ENCODE assay signal across 8 cellular contexts in the genomic region with DNA sequence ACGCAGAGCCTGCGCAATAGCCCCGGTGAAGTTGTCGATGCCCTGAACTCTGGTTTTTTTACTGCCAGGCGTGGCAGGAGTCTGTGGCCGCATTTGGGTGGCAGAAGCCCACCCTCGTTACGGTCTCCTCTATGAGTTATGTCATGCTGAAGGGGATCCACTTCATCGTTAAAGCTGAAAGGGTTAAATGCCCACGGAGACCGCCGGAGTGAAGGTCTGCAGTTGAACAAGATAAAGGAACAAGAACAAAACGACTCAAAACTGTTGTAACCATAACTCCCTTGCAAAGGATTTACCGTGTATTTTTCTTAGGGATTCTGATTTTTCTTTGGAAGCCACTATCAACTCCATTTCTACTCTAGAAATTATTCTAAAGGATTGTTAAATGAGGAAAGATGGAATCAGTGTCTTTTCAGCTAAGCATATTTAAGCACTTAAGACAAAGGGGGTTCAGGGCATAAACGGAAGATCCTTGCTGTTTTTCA. TPM values are rescaled to one million over a fixed set of nuclear protein-coding genes. Genes with fewer than 3 reads are reported as not detected.
DNase-seq lines count a peak whose midpoint lies in the region; FAIRE-seq and TF ChIP-seq lines count a peak whose summit lies in the region.

No MANE protein-coding gene starts in this region.

- TF ChIP-seq POLR2A in prostate gland (IDR thresholded peaks at IDR 0.05), result no peak

- FAIRE-seq in RCC 7860 (lab: Jason Lieb, UNC), result no peak

- H3K79me2 ChIP-seq in PC-9 (ENCODE audit: low read depth), result peaks cover 45% of the 10 kb centered on the region

- peaks cover 18% of the 10 kb centered on the region for H4K20me1 ChIP-seq in PC-9 (ENCODE audit: insufficient read depth)

- H3K27me3 ChIP-seq in PC-9 (ENCODE audit: insufficient read depth, low read depth) (no peaks in the 10 kb centered on the region), esophagus (ENCODE audit: control insufficient read depth in 1 of 2, insufficient read depth in 2 of 2, low read length in 2 of 2) (no peaks in the 10 kb centered on the region), prostate gland (replicated peaks; ENCODE audit: insufficient read depth) (no peaks in the 10 kb centered on the region)

- peak overlapping the region; percentile 98 for H2AFZ ChIP-seq in PC-9

- H3K4me3 ChIP-seq in PC-9 (peak overlapping the region; percentile 73), esophagus (ENCODE audit: low read depth in 1 of 2, low read length in 2 of 2) (peak overlapping the region; percentile 82 to 95), prostate gland (peak overlapping the region; percentile 77 to 81)

- TF ChIP-seq CTCF in PC-9 (conservative IDR thresholded peaks at IDR 0.05) (no peak), prostate gland (IDR thresholded peaks at IDR 0.05) (no peak)

- no peaks in the 10 kb centered on the region for H3K9me2 ChIP-seq in PC-9 (ENCODE audit: insufficient read depth)

- H3F3A ChIP-seq in PC-9 (ENCODE audit: insufficient read depth, low read depth), result peaks cover 13% of the 10 kb centered on the region; the same call in 1 of the 2 replicates

- POLR2A ChIA-PET in PC-9 (lab: Charles Lee; ENCODE audit: unreplicated experiment), result interaction anchor here (0.7 kb wide), 1 partner anchor 10 kb away, joined by 4 read pairs; no protein-coding TSS in a partner anchor

- intact Hi-C loops in PC-9 (cut with micrococcal nuclease; ENCODE audit: unreplicated experiment), result loop anchor here (2.0 kb wide), 1 partner anchor 88 kb away; no protein-coding TSS in a partner anchor
- intact Hi-C loops in prostate gland (cut with DNase I), result loop anchor here (1.0 to 5.0 kb wide), 2 partner anchors 9 to 47 kb away; no protein-coding TSS in a partner anchor

- peak overlapping the region; percentile 89 for H3K4me2 ChIP-seq in PC-9

- H3K9me3 ChIP-seq in ES-I3 (ENCODE audit: control insufficient read depth, insufficient read depth, low read length) (no peaks in the 10 kb centered on the region), PC-9 (ENCODE audit: insufficient read depth, low read depth) (no peaks in the 10 kb centered on the region), esophagus (ENCODE audit: control insufficient read depth in 2 of 2, insufficient read depth in 1 of 2, low read depth in 1 of 2, low read length in 1 of 2) (no peaks in the 10 kb centered on the region), prostate gland (no peaks in the 10 kb centered on the region)

- CTCF ChIA-PET in PC-9 (lab: Charles Lee), result no interaction called here

- peak overlapping the region; percentile 83; the same call in 1 of the 2 replicates for H3K9ac ChIP-seq in ES-I3 (ENCODE audit: low read depth, low read length)

- H3K27ac ChIP-seq in PC-9 (peak overlapping the region; percentile 54), esophagus (ENCODE audit: low read depth in 2 of 2, low read length in 1 of 2) (peak overlapping the region; percentile 89 to 97), prostate gland (peak overlapping the region; percentile 99)

- WGBS in esophagus, 2 donors, result 3% methylated on average over 15 of the region's 15 CpGs
- 1% methylated on average over 15 of the region's 15 CpGs for WGBS in prostate gland

- no peaks in the 10 kb centered on the region for H3K36me3 ChIP-seq in ES-I3 (ENCODE audit: insufficient read depth, low read length)
- H3K36me3 ChIP-seq in PC-9 (ENCODE audit: low read depth), result no peaks in the 10 kb centered on the region
- H3K36me3 ChIP-seq in esophagus (ENCODE audit: control insufficient read depth in 2 of 2, insufficient read depth in 2 of 2, low read length in 1 of 2), result no peaks in the 10 kb centered on the region
- H3K36me3 ChIP-seq in prostate gland, result no peaks in the 10 kb centered on the region

- H3K4me1 ChIP-seq in ES-I3 (ENCODE audit: insufficient read depth, low read length) (peaks cover 7% of the 10 kb centered on the region; the same call in 1 of the 2 replicates), PC-9 (replicated peaks; ENCODE audit: insufficient read depth) (peaks cover 20% of the 10 kb centered on the region), esophagus (ENCODE audit: control insufficient read depth in 2 of 2, insufficient read depth in 2 of 2, low read length in 1 of 2) (no peaks in the 10 kb centered on the region), prostate gland (replicated peaks) (peaks cover 5% of the 10 kb centered on the region)

- DNase-seq in PC-9 (no peak), prostate gland (ENCODE audit: low spot score) (no peak), RCC 7860 (ENCODE audit: low spot score) (no peak), NCI-H187 treated with DMSO at 0.1 percent for 48 hours (lab: John Stamatoyannopoulos, UW) (no peak), T-helper 9 cell (no peak)
- no peak for DNase-seq in activated CD4-positive, CD25-positive, alpha-beta regulatory T cell (lab: John Stamatoyannopoulos, UW)

- BruUV-seq in PC-9 (replicated peaks; lab: Mats Ljungman, UMichigan), result TSS peak; percentile 86

RNA-seq across cellular contexts. Expression of gene ELOVL5, which starts 0.5 kb away (rescaled TPM):
- 71.3 and 108 TPM in 2 replicates for total RNA-seq in PC-9 (2021)
- polyA plus RNA-seq in esophagus, result 10 to 100 TPM in 1 of 2 donors, 1 to 10 TPM in 1; 9.5 to 20.1 TPM
- total RNA-seq in prostate gland, result 100 to 1,000 TPM; 193 to 353 TPM
